30 cellular contexts compared by ENCODE assay signal in the genomic region with DNA sequence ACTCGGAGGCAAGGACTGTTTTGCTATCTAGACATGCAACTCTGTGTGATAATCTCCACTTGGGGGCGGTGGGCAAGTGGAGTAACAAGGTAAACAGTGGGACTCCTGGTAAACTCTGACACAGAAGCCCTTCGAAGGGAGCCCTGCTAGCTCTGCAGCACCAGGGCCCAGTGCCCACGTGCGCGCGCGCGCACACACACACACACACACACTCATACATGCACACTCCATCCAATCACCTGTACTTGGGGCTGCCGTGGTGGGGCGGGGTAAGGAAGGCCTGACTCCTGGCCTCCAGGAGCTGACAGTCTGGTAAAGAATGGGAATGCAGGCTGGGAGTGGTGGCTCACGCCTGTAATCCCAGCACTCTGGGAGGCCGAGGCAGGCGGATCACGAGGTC.
"Had no signal": no experiment of that assay in that cellular context is flagged by ENCODE, and none has a peak within 500 bp of the region (broad histone marks: within the 10 kb centered on the region; RNA-seq: fewer than 3 reads in every experiment).

No MANE protein-coding gene starts in this region.

- H3K4me1 ChIP-seq: parathyroid adenoma had no signal

- H3K4me3 ChIP-seq: gastroesophageal sphincter, hepatocyte, psoas muscle, sigmoid colon, thoracic aorta, uterus had no signal

- H3K36me3 ChIP-seq: gastroesophageal sphincter, sigmoid colon, thoracic aorta, uterus, WERI-Rb-1 had no signal

- H3K27me3 Mint-ChIP-seq: activated CD4-positive, alpha-beta T cell treated with anti-CD3 and anti-CD28 coated beads, Interleukin-2, amount 10 ng/mL, durations not matched to agents 24 days and 14 days; activated CD8-positive, alpha-beta T cell treated with anti-CD3 and anti-CD28 coated beads for 36 hours; activated naive CD4-positive, alpha-beta T cell treated with anti-CD3 and anti-CD28 coated beads, Interleukin-2, amount 50 U/mL, for 24 hours; activated naive CD8-positive, alpha-beta T cell treated with anti-CD3 and anti-CD28 coated beads, Interleukin-2, amount 50 U/mL, for 24 hours; activated T-helper 17 cell treated with anti-CD3 and anti-CD28 coated beads, Interleukin-2, amount 50 U/mL, for 72 hours; effector memory CD8-positive, alpha-beta T cell; type B pancreatic cell had no signal

- DNase-seq: activated CD4-positive, alpha-beta T cell treated with anti-CD3 and anti-CD28 coated beads, Interleukin-2, amount 10 ng/mL, durations not matched to agents 24 days and 14 days; activated CD4-positive, CD25-positive, alpha-beta regulatory T cell treated with anti-CD3 and anti-CD28 coated beads, Interleukin-2, amount 50 U/mL, for 72 hours; activated CD8-positive, alpha-beta T cell treated with anti-CD3 and anti-CD28 coated beads for 36 hours; activated gamma-delta T cell treated with Interleukin-2 at 50 U/mL for 16 hours; activated naive CD8-positive, alpha-beta T cell treated with anti-CD3 and anti-CD28 coated beads, Interleukin-2, amount 50 U/mL, for 24 hours; activated T-cell treated with anti-CD3 and anti-CD28 coated beads, Interleukin-2, amount 50 U/mL, for 4 hours; amygdala; caudate nucleus; cortex of kidney; effector memory CD8-positive, alpha-beta T cell; erythroblast; left colon; mesendoderm; nephron progenitor cell; sigmoid colon; small intestine; stimulated activated CD4-positive, alpha-beta T cell treated with anti-CD3 and anti-CD28 coated beads, Interleukin-4, amount 100 ng/mL, for 24 hours; T1000; uterus; WERI-Rb-1 had no signal

- H2AFZ ChIP-seq: hepatocyte, parathyroid adenoma had no signal

- H3K36me3 Mint-ChIP-seq: type B pancreatic cell had no signal

- H3K4me3 Mint-ChIP-seq: activated CD4-positive, alpha-beta T cell treated with anti-CD3 and anti-CD28 coated beads, Interleukin-2, amount 10 ng/mL, durations not matched to agents 24 days and 14 days; activated CD8-positive, alpha-beta T cell treated with anti-CD3 and anti-CD28 coated beads for 36 hours; activated naive CD4-positive, alpha-beta T cell treated with anti-CD3 and anti-CD28 coated beads, Interleukin-2, amount 50 U/mL, for 24 hours; activated naive CD8-positive, alpha-beta T cell treated with anti-CD3 and anti-CD28 coated beads, Interleukin-2, amount 50 U/mL, for 24 hours; activated T-cell treated with anti-CD3 and anti-CD28 coated beads, Interleukin-2, amount 50 U/mL, for 4 hours; activated T-helper 17 cell treated with anti-CD3 and anti-CD28 coated beads, Interleukin-2, amount 50 U/mL, for 72 hours; effector memory CD8-positive, alpha-beta T cell; nephron progenitor cell; stimulated activated effector memory CD8-positive, alpha-beta T cell treated with anti-CD3 and anti-CD28 coated beads, Interleukin-12 subunit alpha, Interleukin-12 subunit beta, amount 100 ng/mL, for 72 hours; T-helper 1 cell treated with Interleukin-12 subunit alpha and Interleukin-12 subunit beta and Interleukin-4 antibody, amounts not matched to agents 30 μg/mL and 1 μg/mL, for 36 hours; type B pancreatic cell had no signal

- ATAC-seq: activated CD8-positive, alpha-beta T cell treated with anti-CD3 and anti-CD28 coated beads for 36 hours; activated naive CD8-positive, alpha-beta T cell treated with anti-CD3 and anti-CD28 coated beads, Interleukin-2, amount 50 U/mL, for 24 hours; activated T-cell treated with anti-CD3 and anti-CD28 coated beads, Interleukin-2, amount 50 U/mL, for 4 hours; activated T-helper 17 cell treated with anti-CD3 and anti-CD28 coated beads, Interleukin-2, amount 50 U/mL, for 72 hours; effector memory CD8-positive, alpha-beta T cell; gastroesophageal sphincter; left colon; stimulated activated effector memory CD8-positive, alpha-beta T cell treated with anti-CD3 and anti-CD28 coated beads, Interleukin-12 subunit alpha, Interleukin-12 subunit beta, amount 100 ng/mL, for 72 hours had no signal

- H3K27ac ChIP-seq: gastroesophageal sphincter, hepatocyte, parathyroid adenoma, psoas muscle, sigmoid colon, thoracic aorta, uterus, WERI-Rb-1 had no signal

- H3K9ac ChIP-seq: parathyroid adenoma had no signal

- H3K27ac Mint-ChIP-seq: activated CD4-positive, alpha-beta T cell treated with anti-CD3 and anti-CD28 coated beads, Interleukin-2, amount 10 ng/mL, durations not matched to agents 24 days and 14 days; activated CD8-positive, alpha-beta T cell treated with anti-CD3 and anti-CD28 coated beads for 36 hours; activated naive CD8-positive, alpha-beta T cell treated with anti-CD3 and anti-CD28 coated beads, Interleukin-2, amount 50 U/mL, for 24 hours; activated T-helper 17 cell treated with anti-CD3 and anti-CD28 coated beads, Interleukin-2, amount 50 U/mL, for 72 hours; nephron progenitor cell; stimulated activated effector memory CD8-positive, alpha-beta T cell treated with anti-CD3 and anti-CD28 coated beads, Interleukin-12 subunit alpha, Interleukin-12 subunit beta, amount 100 ng/mL, for 72 hours; T-helper 1 cell treated with Interleukin-12 subunit alpha and Interleukin-12 subunit beta and Interleukin-4 antibody, amounts not matched to agents 30 μg/mL and 1 μg/mL, for 36 hours; type B pancreatic cell had no signal

- H3K4me2 ChIP-seq: hepatocyte had no signal

- H3K9me3 ChIP-seq: gastroesophageal sphincter, psoas muscle, sigmoid colon, thoracic aorta, uterus had no signal

- H3K9me3 Mint-ChIP-seq: activated CD4-positive, alpha-beta T cell treated with anti-CD3 and anti-CD28 coated beads, Interleukin-2, amount 10 ng/mL, durations not matched to agents 24 days and 14 days; activated CD8-positive, alpha-beta T cell treated with anti-CD3 and anti-CD28 coated beads for 36 hours; activated naive CD4-positive, alpha-beta T cell treated with anti-CD3 and anti-CD28 coated beads, Interleukin-2, amount 50 U/mL, for 24 hours; activated naive CD8-positive, alpha-beta T cell treated with anti-CD3 and anti-CD28 coated beads, Interleukin-2, amount 50 U/mL, for 24 hours; activated T-cell treated with anti-CD3 and anti-CD28 coated beads, Interleukin-2, amount 50 U/mL, for 4 hours; activated T-helper 17 cell treated with anti-CD3 and anti-CD28 coated beads, Interleukin-2, amount 50 U/mL, for 72 hours; effector memory CD8-positive, alpha-beta T cell; nephron progenitor cell; stimulated activated effector memory CD8-positive, alpha-beta T cell treated with anti-CD3 and anti-CD28 coated beads, Interleukin-12 subunit alpha, Interleukin-12 subunit beta, amount 100 ng/mL, for 72 hours; T-helper 1 cell treated with Interleukin-12 subunit alpha and Interleukin-12 subunit beta and Interleukin-4 antibody, amounts not matched to agents 30 μg/mL and 1 μg/mL, for 36 hours; type B pancreatic cell had no signal

- H3K27me3 ChIP-seq: gastroesophageal sphincter, hepatocyte, sigmoid colon, uterus had no signal
